In genomic region chr11:119335655-119336543, GRCh38 we compare ENCODE assay signal across 11 cellular contexts. TPM values are rescaled to one million over a fixed set of nuclear protein-coding genes. Genes with fewer than 3 reads are reported as not detected.
DNase-seq lines count a peak whose midpoint lies in the region; ATAC-seq and TF ChIP-seq lines count a peak whose summit lies in the region.
"Had no signal": no experiment of that assay in that cellular context is flagged by ENCODE, and none has a peak within 500 bp of the region (broad histone marks: within the 10 kb centered on the region; RNA-seq: fewer than 3 reads in every experiment).

No MANE protein-coding gene starts in this region.

- no peak overlapping the region for H3K9ac ChIP-seq in SK-N-MC (ENCODE audit: insufficient read length)

- H3K27ac Mint-ChIP-seq in T-helper 1 cell treated with Interleukin-12 subunit alpha and Interleukin-12 subunit beta and Interleukin-4 antibody, amounts not matched to agents 30 μg/mL and 1 μg/mL, for 36 hours: peak overlapping the region; percentile 45

- TF ChIP-seq EP300 in tibial nerve (IDR thresholded peaks at IDR 0.05): no peak

- H3K4me1 Mint-ChIP-seq in T-helper 1 cell treated with Interleukin-12 subunit alpha and Interleukin-12 subunit beta and Interleukin-4 antibody, amounts not matched to agents 30 μg/mL and 1 μg/mL, for 36 hours (ENCODE audit: low read depth): peaks cover 30% of the 10 kb centered on the region

- H3K9me3 Mint-ChIP-seq in T-helper 1 cell treated with Interleukin-12 subunit alpha and Interleukin-12 subunit beta and Interleukin-4 antibody, amounts not matched to agents 30 μg/mL and 1 μg/mL, for 36 hours: no peaks in the 10 kb centered on the region

- TF ChIP-seq CTCF in tibial nerve (IDR thresholded peaks at IDR 0.05): no peak

- intact Hi-C loops in right cardiac atrium (cut with DNase I): no loop called here

- H3K27me3 Mint-ChIP-seq in T-helper 1 cell treated with Interleukin-12 subunit alpha and Interleukin-12 subunit beta and Interleukin-4 antibody, amounts not matched to agents 30 μg/mL and 1 μg/mL, for 36 hours (ENCODE audit: low read depth): peaks cover 18% of the 10 kb centered on the region

- peak overlapping the region; percentile 94 for H3K4me3 ChIP-seq in SK-N-MC
- no peak overlapping the region for H3K4me3 ChIP-seq in right cardiac atrium (ENCODE audit: low read length)
- peak overlapping the region; percentile 86 for H3K4me3 ChIP-seq in skeletal muscle cell (ENCODE audit: low read depth, low read length)
- no peak overlapping the region for H3K4me3 ChIP-seq in tibial nerve

- H3K27me3 ChIP-seq in right cardiac atrium (ENCODE audit: control insufficient read depth, insufficient read depth): no peaks in the 10 kb centered on the region
- H3K27me3 ChIP-seq in tibial nerve: no peaks in the 10 kb centered on the region

- WGBS in right cardiac atrium: 82% methylated on average over 30 of the region's 30 CpGs
- 88% methylated on average over 25 to 30 of the region's 30 CpGs for WGBS in tibial nerve, 2 donors

- DNase-seq in T-helper 1 cell: no peak
- no peak for DNase-seq in SK-N-MC (ENCODE audit: low read depth, low spot score)
- DNase-seq in right cardiac atrium: peak in 2 of 3 donors; percentile 66
- DNase-seq in skeletal muscle cell (ENCODE audit: low read depth): no peak
- DNase-seq in tibial nerve (ENCODE audit: low spot score in 2 of 2): no peak
- no peak for DNase-seq in NCI-H1105 treated with DMSO at 0.1 percent for 48 hours (lab: John Stamatoyannopoulos, UW)
- DNase-seq: brain microvascular endothelial cell, SW 1271 had no signal

- H3K27ac ChIP-seq in SK-N-MC (no peak overlapping the region), right cardiac atrium (ENCODE audit: low read length) (no peak overlapping the region), tibial nerve (no peak overlapping the region)
- H3K27ac ChIP-seq: brain microvascular endothelial cell had no signal

- H3K36me3 Mint-ChIP-seq in T-helper 1 cell treated with Interleukin-12 subunit alpha and Interleukin-12 subunit beta and Interleukin-4 antibody, amounts not matched to agents 30 μg/mL and 1 μg/mL, for 36 hours (ENCODE audit: low read depth): peaks cover 6% of the 10 kb centered on the region

- TF ChIP-seq POLR2A in tibial nerve (IDR thresholded peaks at IDR 0.05): no peak

- no peak for ATAC-seq in right cardiac atrium
- ATAC-seq in HG02840 (IDR thresholded peaks at IDR 0.05; ENCODE audit: low FRiP score, unreplicated experiment): no peak

- H3K36me3 ChIP-seq in SK-N-MC (ENCODE audit: insufficient read depth, low read length): no peaks in the 10 kb centered on the region; the same call in 1 of the 2 replicates
- H3K36me3 ChIP-seq in tibial nerve: peaks cover 0 to 23% (median 0%) of the 10 kb centered on the region in 3 donors
- H3K36me3 ChIP-seq: brain microvascular endothelial cell had no signal

- H3K9me3 ChIP-seq in SK-N-MC (ENCODE audit: low read depth, low read length) (no peaks in the 10 kb centered on the region), right cardiac atrium (ENCODE audit: control insufficient read depth, low read length) (no peaks in the 10 kb centered on the region), tibial nerve (no peaks in the 10 kb centered on the region)

- peak overlapping the region; percentile 97 for H3K4me3 Mint-ChIP-seq in T-helper 1 cell treated with Interleukin-12 subunit alpha and Interleukin-12 subunit beta and Interleukin-4 antibody, amounts not matched to agents 30 μg/mL and 1 μg/mL, for 36 hours

- H3K4me1 ChIP-seq in right cardiac atrium (ENCODE audit: control insufficient read depth, insufficient read depth, low read length): peaks cover 15% of the 10 kb centered on the region
- peaks cover 0 to 65% (median 34%) of the 10 kb centered on the region in 4 donors for H3K4me1 ChIP-seq in tibial nerve

RNA-seq across cellular contexts. Expression of gene RNF26, which starts 1.6 kb away (rescaled TPM):
- total RNA-seq in right cardiac atrium (10 to 100 TPM; 12.7 to 19.6 (median 15.2) TPM), tibial nerve (10 to 100 TPM; 13.8 to 19.2 (median 15.9) TPM)
- 9.7 TPM for polyA plus RNA-seq in right cardiac atrium

RNA-seq across cellular contexts. Expression of gene C1QTNF5, which starts 4.8 kb away (rescaled TPM):
- total RNA-seq in right cardiac atrium (10 to 100 TPM; 21.4 to 31.0 (median 24.1) TPM), tibial nerve (10 to 100 TPM; 12.5 to 55.2 (median 34.1) TPM)
- 27.1 TPM for polyA plus RNA-seq in right cardiac atrium
- total RNA-seq: mononuclear cell had no signal

RNA-seq across cellular contexts. Expression of gene MFRP, which starts 10.6 kb away (rescaled TPM):
- total RNA-seq in right cardiac atrium: under 1 TPM in 1 of 4 donors, not detected in 3; 0.06 TPM
- polyA plus RNA-seq in right cardiac atrium: 0.02 TPM
- under 1 TPM in 1 of 4 donors, not detected in 3; 0.44 TPM for total RNA-seq in tibial nerve
- total RNA-seq: mononuclear cell had no signal

RNA-seq across cellular contexts. Expression of gene MCAM, which starts 19.0 kb away (rescaled TPM):
- total RNA-seq in right cardiac atrium: 100 to 1,000 TPM in 2 of 4 donors, 10 to 100 TPM in 2; 95.1 to 127 (median 104) TPM
- 97.2 TPM for polyA plus RNA-seq in right cardiac atrium
- total RNA-seq in tibial nerve: 1,000 to 10,000 TPM in 1 of 4 donors, 100 to 1,000 TPM in 3; 612 to 1,198 (median 830) TPM

RNA-seq across cellular contexts. Expression of gene USP2, which starts 45.6 kb away (rescaled TPM):
- 10 to 100 TPM; 57.3 to 98.4 (median 95.7) TPM for total RNA-seq in right cardiac atrium
- 57.1 TPM for polyA plus RNA-seq in right cardiac atrium
- 10 to 100 TPM in 2 of 4 donors, 1 to 10 TPM in 2; 2.1 to 18.4 (median 11.6) TPM for total RNA-seq in tibial nerve

Comparison
In these comparisons a context has a peak if more than half of its experiments do, and no peak if none do; other contexts are left out.
1. DNase-seq: peak in right cardiac atrium (2 of 3); none in T-helper 1 cell (0 of 5), SK-N-MC (single experiment), skeletal muscle cell (single experiment), tibial nerve (0 of 2) and NCI-H1105 treated with DMSO at 0.1 percent for 48 hours (single experiment).
2. H3K4me3 ChIP-seq: peak in SK-N-MC (single experiment) and skeletal muscle cell (single experiment); none in right cardiac atrium (single experiment) and tibial nerve (0 of 4).